8 cellular contexts compared by ENCODE assay signal in the genomic region with DNA sequence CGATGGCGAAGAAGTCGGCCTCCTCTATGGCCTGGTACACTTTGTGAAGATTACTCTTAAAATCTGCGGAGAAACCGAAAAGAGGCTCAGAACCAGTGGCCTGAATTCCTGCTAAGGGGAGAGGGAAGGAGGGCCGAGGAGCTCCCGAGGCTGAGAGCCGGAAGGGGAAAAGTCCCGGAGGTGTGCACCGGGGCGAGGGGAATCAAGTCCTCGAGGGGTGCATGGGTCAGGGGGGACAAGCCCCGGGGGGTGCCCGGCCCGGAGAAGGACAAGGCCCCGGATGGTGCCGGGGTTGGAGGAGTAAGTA. TPM values are rescaled to one million over a fixed set of nuclear protein-coding genes. Genes with fewer than 3 reads are reported as not detected.
DNase-seq lines count a peak whose midpoint lies in the region; ATAC-seq and TF ChIP-seq lines count a peak whose summit lies in the region.

No MANE protein-coding gene starts in this region.

- POLR2A ChIA-PET in MCF 10A (lab: Yijun Ruan, JAX): interaction anchor here (0.7 to 2.2 kb wide), 6 partner anchors 10 to 67 kb away, joined by 3 to 8 read pairs (median 6); no protein-coding TSS in a partner anchor

- H3K18ac ChIP-seq in mesendoderm (ENCODE audit: low read length): peak overlapping the region; percentile 25

- H4K8ac ChIP-seq in mesendoderm (ENCODE audit: low read depth, low read length): peak overlapping the region; percentile 15

- H3K36me3 ChIP-seq in cardiac muscle cell (peaks cover 16% of the 10 kb centered on the region), HUES6 (ENCODE audit: control insufficient read depth, insufficient read depth, low read length) (peaks cover 40% of the 10 kb centered on the region), mesendoderm (ENCODE audit: control insufficient read depth, insufficient read depth, low read length) (no peaks in the 10 kb centered on the region), uterus (no peaks in the 10 kb centered on the region)

- peak overlapping the region; percentile 97 for H3K56ac ChIP-seq in mesendoderm (ENCODE audit: low read length)

- H3K4me3 Mint-ChIP-seq in MCF 10A (ENCODE audit: unreplicated experiment): peak overlapping the region; percentile 90

- peak overlapping the region; percentile 74 for H3K4ac ChIP-seq in mesendoderm (ENCODE audit: low read depth, low read length)

- H2AK5ac ChIP-seq in mesendoderm (ENCODE audit: low read length): no peak overlapping the region

- no TSS peak for BruUV-seq in MCF 10A (replicated peaks; lab: Mats Ljungman, UMichigan)

- H3K27ac Mint-ChIP-seq in MCF 10A (ENCODE audit: low read depth, unreplicated experiment): peak overlapping the region; percentile 77

- H3K27me3 ChIP-seq in cardiac muscle cell: no peaks in the 10 kb centered on the region
- H3K27me3 ChIP-seq in HUES6 (ENCODE audit: control insufficient read depth, insufficient read depth, low read length): no peaks in the 10 kb centered on the region
- H3K27me3 ChIP-seq in mesendoderm (ENCODE audit: insufficient read depth, low read length, poor library complexity): no peaks in the 10 kb centered on the region
- no peaks in the 10 kb centered on the region for H3K27me3 ChIP-seq in uterus

- no peaks in the 10 kb centered on the region for H3K27me3 Mint-ChIP-seq in MCF 10A (ENCODE audit: insufficient read depth, unreplicated experiment)

- TF ChIP-seq CTCF in cardiac muscle cell (IDR thresholded peaks at IDR 0.05; ENCODE audit: low read depth, low read length): no peak
- no peak for TF ChIP-seq CTCF in MCF 10A (IDR thresholded peaks at IDR 0.05; ENCODE audit: unreplicated experiment)
- no peak for TF ChIP-seq CTCF in uterus (IDR thresholded peaks at IDR 0.05)

- no peak overlapping the region for H2BK15ac ChIP-seq in mesendoderm (replicated peaks; ENCODE audit: low read depth)

- peak overlapping the region; percentile 84 for H3K4me2 ChIP-seq in mesendoderm (ENCODE audit: low read length)

- peaks cover 10% of the 10 kb centered on the region for H3K79me1 ChIP-seq in mesendoderm (ENCODE audit: low read length)

- no peaks in the 10 kb centered on the region for H3K9me3 ChIP-seq in cardiac muscle cell (ENCODE audit: low read depth)
- H3K9me3 ChIP-seq in HUES6 (ENCODE audit: control insufficient read depth, insufficient read depth, low read depth, low read length): no peaks in the 10 kb centered on the region
- no peaks in the 10 kb centered on the region for H3K9me3 ChIP-seq in uterus

- peak overlapping the region; percentile 79 for H2BK120ac ChIP-seq in mesendoderm (ENCODE audit: low read depth, low read length)

- H3K79me2 ChIP-seq in mesendoderm (ENCODE audit: control insufficient read depth, insufficient read depth, low read length): peaks cover 18% of the 10 kb centered on the region

- H3K9ac ChIP-seq in HUES6 (ENCODE audit: low read length): peak overlapping the region; percentile 97
- H3K9ac ChIP-seq in mesendoderm (ENCODE audit: low read length): peak overlapping the region; percentile 94

- intact Hi-C loops in cardiac septum (cut with DNase I): loop anchor here (5.0 kb wide), 1 partner anchor 707 kb away; the partner anchor contains the start of gene ERCC4
- intact Hi-C loops in MCF 10A (cut with micrococcal nuclease): no loop called here
- intact Hi-C loops in uterus (cut with DNase I; ENCODE audit: low total_unique reads): no loop called here

- no peak for ATAC-seq in HG03521 (IDR thresholded peaks at IDR 0.05; ENCODE audit: unreplicated experiment)

- H3K9me3 Mint-ChIP-seq in MCF 10A (ENCODE audit: unreplicated experiment): peaks cover 7% of the 10 kb centered on the region

- CTCF ChIA-PET in MCF 10A (lab: Yijun Ruan, JAX): interaction anchor here (0.5 to 0.6 kb wide), 2 partner anchors 211 to 329 kb away, joined by 3 read pairs; no protein-coding TSS in a partner anchor

- no CpG with 5 or more reads among the region's 17 CpGs for WGBS in mesendoderm (ENCODE audit: extremely low coverage, insufficient coverage, low lambda C conversion rate)

- DNase-seq in cardiac muscle cell (ENCODE audit: low read depth in 1 of 2, low spot score in 1 of 2) (no peak), cardiac septum (ENCODE audit: low spot score) (no peak), MCF 10A (ENCODE audit: unreplicated experiment) (peak; percentile 6), mesendoderm (peak; percentile 63), uterus (no peak), NCI-H526 treated with DMSO at 0.1 percent for 48 hours (lab: John Stamatoyannopoulos, UW) (no peak)

- peaks cover 12% of the 10 kb centered on the region for H3K4me1 Mint-ChIP-seq in MCF 10A (ENCODE audit: insufficient read depth, unreplicated experiment)

- H3K27ac ChIP-seq in cardiac muscle cell (peak overlapping the region; percentile 96), HUES6 (ENCODE audit: low read depth, low read length) (peak overlapping the region; percentile 95), mesendoderm (ENCODE audit: low read depth, low read length) (peak overlapping the region; percentile 87), uterus (peak overlapping the region; percentile 77 to 94)

- H3K4me1 ChIP-seq in cardiac muscle cell (ENCODE audit: low read depth): no peaks in the 10 kb centered on the region
- H3K4me1 ChIP-seq in HUES6 (ENCODE audit: control insufficient read depth, insufficient read depth, low read length): peaks cover 13% of the 10 kb centered on the region
- peaks cover 6% of the 10 kb centered on the region for H3K4me1 ChIP-seq in mesendoderm (ENCODE audit: control insufficient read depth, low read depth, low read length)
- H3K4me1 ChIP-seq in uterus: peaks cover 5 to 7% of the 10 kb centered on the region in 2 donors

- no peak for TF ChIP-seq POLR2A in uterus (IDR thresholded peaks at IDR 0.05)

- H3K23ac ChIP-seq in mesendoderm (ENCODE audit: low read length): no peak overlapping the region

- no peak overlapping the region for H4K5ac ChIP-seq in mesendoderm (ENCODE audit: low read length)

- H3K4me3 ChIP-seq in cardiac muscle cell (peak overlapping the region; percentile 72), HUES6 (ENCODE audit: low read depth, low read length) (peak overlapping the region; percentile 89), mesendoderm (ENCODE audit: low read length) (peak overlapping the region; percentile 76), uterus (peak overlapping the region; percentile 88 to 96)

- peaks cover 46% of the 10 kb centered on the region for H3K36me3 Mint-ChIP-seq in MCF 10A (ENCODE audit: insufficient read depth, unreplicated experiment)

- peak overlapping the region; percentile 27 for H2BK5ac ChIP-seq in mesendoderm (ENCODE audit: low read length)

RNA-seq across cellular contexts. Expression of gene PARN, which starts 0.5 kb away (rescaled TPM):
- total RNA-seq in cardiac muscle cell (22.4 TPM in 2 replicates), cardiac septum (20.3 TPM), MCF 10A (2022) (33.4 and 35.0 TPM in 2 replicates), uterus (10 to 100 TPM; 34.1 to 50.0 (median 40.3) TPM)
- 36.3 and 42.0 TPM in 2 replicates for polyA plus RNA-seq in cardiac muscle cell
- polyA plus RNA-seq in mesendoderm (2013, experiment 1 of 2): 40.6 TPM
- 40.1 TPM for polyA plus RNA-seq in mesendoderm (2013, experiment 2 of 2)

RNA-seq across cellular contexts. Expression of gene BFAR, which starts 3.2 kb away (rescaled TPM):
- total RNA-seq in cardiac muscle cell: 34.4 and 38.4 TPM in 2 replicates
- polyA plus RNA-seq in cardiac muscle cell: 34.6 and 37.4 TPM in 2 replicates
- 34.2 TPM for total RNA-seq in cardiac septum
- total RNA-seq in MCF 10A (2022): 51.4 and 57.0 TPM in 2 replicates
- polyA plus RNA-seq in mesendoderm (2013, experiment 1 of 2): 80.3 TPM
- polyA plus RNA-seq in mesendoderm (2013, experiment 2 of 2): 78.7 TPM
- 10 to 100 TPM; 17.4 to 88.1 (median 60.7) TPM for total RNA-seq in uterus

Comparison
In these comparisons a context has a peak if more than half of its experiments do, and no peak if none do; other contexts are left out.
1. DNase-seq: peak in MCF 10A (single experiment) and mesendoderm (single experiment); none in cardiac muscle cell (0 of 2), cardiac septum (single experiment), uterus (0 of 2) and NCI-H526 treated with DMSO at 0.1 percent for 48 hours (single experiment).
2. Peak in every context shown above with its lines, with median percentiles within 50 percentile points of each other: H3K27ac ChIP-seq and H3K4me3 ChIP-seq.